In genomic region chrX:23784487-23785301, GRCh38 we compare ENCODE assay signal across 8 cellular contexts. TPM values are rescaled to one million over a fixed set of nuclear protein-coding genes. Genes with fewer than 3 reads are reported as not detected.
DNase-seq lines count a peak whose midpoint lies in the region; ATAC-seq and TF ChIP-seq lines count a peak whose summit lies in the region.

No MANE protein-coding gene starts in this region.

- peaks cover 0 to 7% (median 0%) of the 10 kb centered on the region in 12 donors for H3K9me3 ChIP-seq in heart left ventricle

- H3K27ac ChIP-seq in heart left ventricle: peak overlapping the region in 11 of 12 donors; percentile 41 to 97 (median 91)

- peaks cover 0 to 13% (median 0%) of the 10 kb centered on the region in 12 donors for H3K4me1 ChIP-seq in heart left ventricle

- peaks cover 25% of the 10 kb centered on the region for H3K36me3 Mint-ChIP-seq in T-helper 2 cell treated with Interferon-gamma antibody and Interleukin-4, amounts not matched to agents 5 μg/mL and 100 μg/mL, for 36 hours (ENCODE audit: low read depth)

- H3K27me3 Mint-ChIP-seq in T-helper 2 cell treated with Interferon-gamma antibody and Interleukin-4, amounts not matched to agents 5 μg/mL and 100 μg/mL, for 36 hours (ENCODE audit: low read depth): no peaks in the 10 kb centered on the region

- no peak for ATAC-seq in heart left ventricle
- ATAC-seq in GM18870 (IDR thresholded peaks at IDR 0.05; ENCODE audit: unreplicated experiment): no peak

- no peak for TF ChIP-seq POLR2A in heart left ventricle (IDR thresholded peaks at IDR 0.05)

- peak overlapping the region; percentile 96 for H3K4me3 Mint-ChIP-seq in T-helper 2 cell treated with Interferon-gamma antibody and Interleukin-4, amounts not matched to agents 5 μg/mL and 100 μg/mL, for 36 hours

- no peaks in the 10 kb centered on the region for H3K9me3 Mint-ChIP-seq in T-helper 2 cell treated with Interferon-gamma antibody and Interleukin-4, amounts not matched to agents 5 μg/mL and 100 μg/mL, for 36 hours

- peak overlapping the region; percentile 97 for H3K27ac Mint-ChIP-seq in T-helper 2 cell treated with Interferon-gamma antibody and Interleukin-4, amounts not matched to agents 5 μg/mL and 100 μg/mL, for 36 hours

- DNase-seq in heart left ventricle: no peak
- no peak for DNase-seq in cardiac septum (ENCODE audit: low spot score)
- no peak for DNase-seq in T-helper 2 cell treated with Interferon-gamma antibody and Interleukin-4, amounts not matched to agents 5 μg/mL and 100 μg/mL, for 36 hours (ENCODE audit: low spot score)
- DNase-seq in fibroblast of peridontal ligament (ENCODE audit: extremely low read depth): peak; percentile 91
- DNase-seq in skeletal muscle cell (ENCODE audit: low read depth): peak; percentile 65
- DNase-seq in GM19238 (ENCODE audit: insufficient read length, low spot score): no peak
- DNase-seq in NCI-H2107 treated with DMSO at 0.1 percent for 48 hours (lab: John Stamatoyannopoulos, UW; ENCODE audit: unreplicated experiment): no peak

- H3K4me1 Mint-ChIP-seq in T-helper 2 cell treated with Interferon-gamma antibody and Interleukin-4, amounts not matched to agents 5 μg/mL and 100 μg/mL, for 36 hours (ENCODE audit: low read depth): peaks cover 30% of the 10 kb centered on the region

- whole genome bisulfite sequencing in heart left ventricle, 4 donors: 44 to 72% (median 57%) methylated on average over 8 of the region's 8 CpGs

- no peak for TF ChIP-seq CTCF in heart left ventricle (IDR thresholded peaks at IDR 0.05)

- H3K4me3 ChIP-seq in heart left ventricle (peak overlapping the region; percentile 41 to 97 (median 76)), skeletal muscle cell (ENCODE audit: low read depth, low read length) (peak overlapping the region; percentile 54)

- peaks cover 0 to 18% (median 13%) of the 10 kb centered on the region in 9 donors for H3K36me3 ChIP-seq in heart left ventricle

- H3K27me3 ChIP-seq in heart left ventricle: no peaks in the 10 kb centered on the region

- intact Hi-C loops in heart left ventricle (cut with DNase I): loop anchor here in 3 of 10 donors (5.0 to 10.0 kb wide), 5 partner anchors 42 to 270 kb away; partner anchors contain the start of genes ACOT9 (in 1 of the 3), EIF2S3 (in 1 of the 3) and KLHL15 (in 1 of the 3)
- intact Hi-C loops in cardiac septum (cut with DNase I): loop anchor here (5.0 to 10.0 kb wide), 2 partner anchors 42 to 240 kb away; partner anchors contain the start of genes ACOT9 and KLHL15

RNA-seq across cellular contexts. Expression of gene SAT1, which starts 1.7 kb away (rescaled TPM):
- 100 to 1,000 TPM in 6 of 9 donors, 10 to 100 TPM in 3; 67.0 to 373 (median 154) TPM for total RNA-seq in heart left ventricle
- 100 to 1,000 TPM; 219 to 814 TPM for polyA plus RNA-seq in heart left ventricle
- total RNA-seq in cardiac septum: 156 TPM

RNA-seq across cellular contexts. Expression of gene ACOT9, which starts 41.6 kb away (rescaled TPM):
- total RNA-seq in heart left ventricle: 10 to 100 TPM; 45.3 to 81.1 (median 59.3) TPM
- 10 to 100 TPM; 55.5 to 77.9 TPM for polyA plus RNA-seq in heart left ventricle
- 72.6 TPM for total RNA-seq in cardiac septum

Comparison
In these comparisons a context has a peak if more than half of its experiments do, and no peak if none do; other contexts are left out.
1. DNase-seq: peak in fibroblast of peridontal ligament (single experiment) and skeletal muscle cell (single experiment); none in heart left ventricle (0 of 5), cardiac septum (single experiment), T-helper 2 cell treated with Interferon-gamma antibody and Interleukin-4, amounts not matched to agents 5 μg/mL and 100 μg/mL, for 36 hours (single experiment), GM19238 (single experiment) and NCI-H2107 treated with DMSO at 0.1 percent for 48 hours (single experiment).